In genomic region chr15:31381801-31382692, GRCh38 we compare ENCODE assay signal across 1 cellular context.
TF ChIP-seq lines count a peak whose summit lies in the region.

No MANE protein-coding gene starts in this region.

TF ChIP-seq in K562, 482 proteins besides CTCF, POLR2A, EP300 and RAD21 (continued from another document):
- TF ChIP-seq PCBP1 (IDR thresholded peaks at IDR 0.05; ENCODE audit: low read depth, low read length, poor library complexity, severe bottlenecking) (no peak), SUPT5H (IDR thresholded peaks at IDR 0.05) (no peak), ZNF655 (CRISPR knock-in tag; IDR thresholded peaks at IDR 0.05) (no peak), CHCHD3 (CRISPR knock-in tag; IDR thresholded peaks at IDR 0.05) (no peak), ARID1B (IDR thresholded peaks at IDR 0.05) (no peak), C11orf30 (IDR thresholded peaks at IDR 0.05; ENCODE audit: low read depth) (peak; percentile 80), NFE2 (IDR thresholded peaks at IDR 0.05; ENCODE audit: low read depth) (peak; percentile 46; the same call in 1 of the 2 replicates), PREB (CRISPR knock-in tag; IDR thresholded peaks at IDR 0.05) (no peak), SMAD4 (CRISPR knock-in tag; conservative IDR thresholded peaks at IDR 0.05) (no peak), LARP7 (IDR thresholded peaks at IDR 0.05) (no peak), KLF13 (tag; IDR thresholded peaks at IDR 0.05; ENCODE audit: borderline replicate concordance, low read depth) (no peak), ZBTB8A (IDR thresholded peaks at IDR 0.05; ENCODE audit: partially characterized antibody) (no peak), MAFK (IDR thresholded peaks at IDR 0.05; ENCODE audit: low read length) (peak; percentile 46), CCAR2 (IDR thresholded peaks at IDR 0.05; ENCODE audit: low read depth, low read length) (no peak), ZNF316 (IDR thresholded peaks at IDR 0.05) (peak; percentile 71), SRSF7 (optimal IDR thresholded peaks at IDR 0.05; ENCODE audit: low read depth, low read length) (no peak), HLTF (IDR thresholded peaks at IDR 0.05) (no peak), FOS (IDR thresholded peaks at IDR 0.05; ENCODE audit: extremely low read depth, insufficient read length) (no peak), ZNF12 (CRISPR knock-in tag; IDR thresholded peaks at IDR 0.05) (no peak), CREB1 (IDR thresholded peaks at IDR 0.05) (no peak), CREB1 (CRISPR knock-in tag; IDR thresholded peaks at IDR 0.05) (no peak), TBP (optimal IDR thresholded peaks at IDR 0.05; ENCODE audit: low read depth, low read length) (no peak), CAMTA2 (CRISPR knock-in tag; conservative IDR thresholded peaks at IDR 0.05) (no peak), MAFG (tag; conservative IDR thresholded peaks at IDR 0.05) (peak; percentile 80), SIRT6 (IDR thresholded peaks at IDR 0.05; ENCODE audit: low read depth, low read length) (no peak), POLR2G (IDR thresholded peaks at IDR 0.05; ENCODE audit: low read depth, low read length) (no peak), MED1 (CRISPR knock-in tag; IDR thresholded peaks at IDR 0.05; ENCODE audit: borderline replicate concordance) (no peak), GABPA (tag; conservative IDR thresholded peaks at IDR 0.05; ENCODE audit: low read depth) (no peak), CBX1 (IDR thresholded peaks at IDR 0.05; ENCODE audit: low read depth) (no peak), STAG1 (CRISPR knock-in tag; IDR thresholded peaks at IDR 0.05; ENCODE audit: borderline replicate concordance) (no peak)
- TF ChIP-seq, protein P1, sequence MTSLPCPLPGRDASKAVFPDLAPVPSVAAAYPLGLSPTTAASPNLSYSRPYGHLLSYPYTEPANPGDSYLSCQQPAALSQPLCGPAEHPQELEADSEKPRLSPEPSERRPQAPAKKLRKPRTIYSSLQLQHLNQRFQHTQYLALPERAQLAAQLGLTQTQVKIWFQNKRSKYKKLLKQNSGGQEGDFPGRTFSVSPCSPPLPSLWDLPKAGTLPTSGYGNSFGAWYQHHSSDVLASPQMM (CRISPR knock-in tag; IDR thresholded peaks at IDR 0.05), result no peak
- TF ChIP-seq, protein P2, sequence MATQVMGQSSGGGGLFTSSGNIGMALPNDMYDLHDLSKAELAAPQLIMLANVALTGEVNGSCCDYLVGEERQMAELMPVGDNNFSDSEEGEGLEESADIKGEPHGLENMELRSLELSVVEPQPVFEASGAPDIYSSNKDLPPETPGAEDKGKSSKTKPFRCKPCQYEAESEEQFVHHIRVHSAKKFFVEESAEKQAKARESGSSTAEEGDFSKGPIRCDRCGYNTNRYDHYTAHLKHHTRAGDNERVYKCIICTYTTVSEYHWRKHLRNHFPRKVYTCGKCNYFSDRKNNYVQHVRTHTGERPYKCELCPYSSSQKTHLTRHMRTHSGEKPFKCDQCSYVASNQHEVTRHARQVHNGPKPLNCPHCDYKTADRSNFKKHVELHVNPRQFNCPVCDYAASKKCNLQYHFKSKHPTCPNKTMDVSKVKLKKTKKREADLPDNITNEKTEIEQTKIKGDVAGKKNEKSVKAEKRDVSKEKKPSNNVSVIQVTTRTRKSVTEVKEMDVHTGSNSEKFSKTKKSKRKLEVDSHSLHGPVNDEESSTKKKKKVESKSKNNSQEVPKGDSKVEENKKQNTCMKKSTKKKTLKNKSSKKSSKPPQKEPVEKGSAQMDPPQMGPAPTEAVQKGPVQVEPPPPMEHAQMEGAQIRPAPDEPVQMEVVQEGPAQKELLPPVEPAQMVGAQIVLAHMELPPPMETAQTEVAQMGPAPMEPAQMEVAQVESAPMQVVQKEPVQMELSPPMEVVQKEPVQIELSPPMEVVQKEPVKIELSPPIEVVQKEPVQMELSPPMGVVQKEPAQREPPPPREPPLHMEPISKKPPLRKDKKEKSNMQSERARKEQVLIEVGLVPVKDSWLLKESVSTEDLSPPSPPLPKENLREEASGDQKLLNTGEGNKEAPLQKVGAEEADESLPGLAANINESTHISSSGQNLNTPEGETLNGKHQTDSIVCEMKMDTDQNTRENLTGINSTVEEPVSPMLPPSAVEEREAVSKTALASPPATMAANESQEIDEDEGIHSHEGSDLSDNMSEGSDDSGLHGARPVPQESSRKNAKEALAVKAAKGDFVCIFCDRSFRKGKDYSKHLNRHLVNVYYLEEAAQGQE (CRISPR knock-in tag; IDR thresholded peaks at IDR 0.05; ENCODE audit: low read depth), result no peak
- TF ChIP-seq, protein P3, sequence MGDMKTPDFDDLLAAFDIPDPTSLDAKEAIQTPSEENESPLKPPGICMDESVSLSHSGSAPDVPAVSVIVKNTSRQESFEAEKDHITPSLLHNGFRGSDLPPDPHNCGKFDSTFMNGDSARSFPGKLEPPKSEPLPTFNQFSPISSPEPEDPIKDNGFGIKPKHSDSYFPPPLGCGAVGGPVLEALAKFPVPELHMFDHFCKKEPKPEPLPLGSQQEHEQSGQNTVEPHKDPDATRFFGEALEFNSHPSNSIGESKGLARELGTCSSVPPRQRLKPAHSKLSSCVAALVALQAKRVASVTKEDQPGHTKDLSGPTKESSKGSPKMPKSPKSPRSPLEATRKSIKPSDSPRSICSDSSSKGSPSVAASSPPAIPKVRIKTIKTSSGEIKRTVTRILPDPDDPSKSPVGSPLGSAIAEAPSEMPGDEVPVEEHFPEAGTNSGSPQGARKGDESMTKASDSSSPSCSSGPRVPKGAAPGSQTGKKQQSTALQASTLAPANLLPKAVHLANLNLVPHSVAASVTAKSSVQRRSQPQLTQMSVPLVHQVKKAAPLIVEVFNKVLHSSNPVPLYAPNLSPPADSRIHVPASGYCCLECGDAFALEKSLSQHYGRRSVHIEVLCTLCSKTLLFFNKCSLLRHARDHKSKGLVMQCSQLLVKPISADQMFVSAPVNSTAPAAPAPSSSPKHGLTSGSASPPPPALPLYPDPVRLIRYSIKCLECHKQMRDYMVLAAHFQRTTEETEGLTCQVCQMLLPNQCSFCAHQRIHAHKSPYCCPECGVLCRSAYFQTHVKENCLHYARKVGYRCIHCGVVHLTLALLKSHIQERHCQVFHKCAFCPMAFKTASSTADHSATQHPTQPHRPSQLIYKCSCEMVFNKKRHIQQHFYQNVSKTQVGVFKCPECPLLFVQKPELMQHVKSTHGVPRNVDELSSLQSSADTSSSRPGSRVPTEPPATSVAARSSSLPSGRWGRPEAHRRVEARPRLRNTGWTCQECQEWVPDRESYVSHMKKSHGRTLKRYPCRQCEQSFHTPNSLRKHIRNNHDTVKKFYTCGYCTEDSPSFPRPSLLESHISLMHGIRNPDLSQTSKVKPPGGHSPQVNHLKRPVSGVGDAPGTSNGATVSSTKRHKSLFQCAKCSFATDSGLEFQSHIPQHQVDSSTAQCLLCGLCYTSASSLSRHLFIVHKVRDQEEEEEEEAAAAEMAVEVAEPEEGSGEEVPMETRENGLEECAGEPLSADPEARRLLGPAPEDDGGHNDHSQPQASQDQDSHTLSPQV (IDR thresholded peaks at IDR 0.05), result 0 out of 2 replicates have a peak, but pooled peaks have one; percentile 21
- TF ChIP-seq, protein P4, sequence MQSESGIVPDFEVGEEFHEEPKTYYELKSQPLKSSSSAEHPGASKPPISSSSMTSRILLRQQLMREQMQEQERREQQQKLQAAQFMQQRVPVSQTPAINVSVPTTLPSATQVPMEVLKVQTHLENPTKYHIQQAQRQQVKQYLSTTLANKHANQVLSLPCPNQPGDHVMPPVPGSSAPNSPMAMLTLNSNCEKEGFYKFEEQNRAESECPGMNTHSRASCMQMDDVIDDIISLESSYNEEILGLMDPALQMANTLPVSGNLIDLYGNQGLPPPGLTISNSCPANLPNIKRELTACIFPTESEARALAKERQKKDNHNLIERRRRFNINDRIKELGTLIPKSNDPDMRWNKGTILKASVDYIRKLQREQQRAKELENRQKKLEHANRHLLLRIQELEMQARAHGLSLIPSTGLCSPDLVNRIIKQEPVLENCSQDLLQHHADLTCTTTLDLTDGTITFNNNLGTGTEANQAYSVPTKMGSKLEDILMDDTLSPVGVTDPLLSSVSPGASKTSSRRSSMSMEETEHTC (IDR thresholded peaks at IDR 0.05), result no peak
